ENCODE assay signal across 14 cellular contexts in genomic region chr5:172658391-172658790, GRCh38. TPM values are rescaled to one million over a fixed set of nuclear protein-coding genes. Genes with fewer than 3 reads are reported as not detected.
DNase-seq lines count a peak whose midpoint lies in the region; ATAC-seq and TF ChIP-seq lines count a peak whose summit lies in the region.
"Had no signal": no experiment of that assay in that cellular context is flagged by ENCODE, and none has a peak within 500 bp of the region (broad histone marks: within the 10 kb centered on the region; RNA-seq: fewer than 3 reads in every experiment).

No MANE protein-coding gene starts in this region.

- peak overlapping the region; percentile 71 to 98 (median 89) for H3K4me2 ChIP-seq in BLaER1 treated with 17β-estradiol and CSF1 and Interleukin-3, amounts not matched to agents 10 nM and 100 nM

- ATAC-seq in body of pancreas (no peak), lung (ENCODE audit: insufficient read depth, low FRiP score) (no peak)
- ATAC-seq: activated T-cell treated with anti-CD3 and anti-CD28 coated beads, Interleukin-2, amount 50 U/mL, for 4 hours; natural killer cell had no signal

- no peak for TF ChIP-seq POLR2A in body of pancreas (IDR thresholded peaks at IDR 0.05)

- peaks cover 47 to 71% (median 67%) of the 10 kb centered on the region in 10 experiments for H3K4me1 ChIP-seq in BLaER1 treated with 17β-estradiol and CSF1 and Interleukin-3, amounts not matched to agents 10 nM and 100 nM
- H3K4me1 ChIP-seq in body of pancreas (peaks cover 41% of the 10 kb centered on the region), lung (ENCODE audit: control insufficient read depth in 2 of 2, insufficient read depth in 2 of 2, low read length in 2 of 2) (peaks cover 10 to 24% of the 10 kb centered on the region in 2 donors), skeletal muscle tissue (ENCODE audit: control insufficient read depth in 3 of 3, insufficient read depth in 3 of 3, low read length in 3 of 3) (peaks cover 36 to 50% (median 45%) of the 10 kb centered on the region in 3 donors), HAP-1 (no peaks in the 10 kb centered on the region)

- 79% methylated on average over 8 of the region's 8 CpGs for WGBS in body of pancreas, 2 donors
- WGBS in lung, 2 donors: 53 to 55% methylated on average over 8 of the region's 8 CpGs

- peak overlapping the region in 10 of 11 experiments; percentile 7 to 77 (median 66); a peak in 19 of 22 replicates for H3K9ac ChIP-seq in BLaER1 treated with 17β-estradiol and CSF1 and Interleukin-3, amounts not matched to agents 10 nM and 100 nM
- peak overlapping the region in 1 of 3 donors; percentile 32 for H3K9ac ChIP-seq in skeletal muscle tissue (ENCODE audit: low read depth in 1 of 3, low read length in 3 of 3)

- no peak for TF ChIP-seq CTCF in body of pancreas (IDR thresholded peaks at IDR 0.05)
- TF ChIP-seq CTCF in lung (IDR thresholded peaks at IDR 0.05; ENCODE audit: control extremely low read depth, extremely low read depth): no peak

- H3K9me3 ChIP-seq in BLaER1 treated with 17β-estradiol and CSF1 and Interleukin-3, amounts not matched to agents 10 nM and 100 nM (replicated peaks in 1 of 11): peaks cover 27 to 36% (median 32%) of the 10 kb centered on the region in 11 experiments
- H3K9me3 ChIP-seq in body of pancreas: peaks cover 0 to 5% (median 0%) of the 10 kb centered on the region in 3 donors
- H3K9me3 ChIP-seq in lung (ENCODE audit: control insufficient read depth in 2 of 2, insufficient read depth in 1 of 2, low read length in 1 of 2): peaks cover 0 to 12% of the 10 kb centered on the region in 2 donors
- H3K9me3 ChIP-seq in skeletal muscle tissue (ENCODE audit: control insufficient read depth in 3 of 3, low read length in 3 of 3): peaks cover 0 to 5% (median 0%) of the 10 kb centered on the region in 3 donors
- H3K9me3 ChIP-seq in HAP-1: no peaks in the 10 kb centered on the region

- intact Hi-C loops in body of pancreas (cut with DNase I): no loop called here

- peaks cover 6 to 60% (median 36%) of the 10 kb centered on the region in 11 experiments; a peak in 21 of 22 replicates for H3K36me3 ChIP-seq in BLaER1 treated with 17β-estradiol and CSF1 and Interleukin-3, amounts not matched to agents 10 nM and 100 nM
- H3K36me3 ChIP-seq in body of pancreas (replicated peaks in 1 of 2; ENCODE audit: insufficient read depth in 1 of 2, low read depth in 2 of 2): no peaks in the 10 kb centered on the region
- H3K36me3 ChIP-seq in lung (ENCODE audit: control insufficient read depth in 2 of 2, insufficient read depth in 2 of 2, low read length in 2 of 2): no peaks in the 10 kb centered on the region
- peaks cover 0 to 3% (median 0%) of the 10 kb centered on the region in 3 donors for H3K36me3 ChIP-seq in skeletal muscle tissue (ENCODE audit: control insufficient read depth in 3 of 3, insufficient read depth in 3 of 3, low read length in 3 of 3)
- H3K36me3 ChIP-seq in HAP-1 (replicated peaks): no peaks in the 10 kb centered on the region

- in situ Hi-C loops in HAP-1 (cut with MboI; ENCODE audit: low sequenced_read_pairs): no loop called here

- no peaks in the 10 kb centered on the region for H3K27me3 ChIP-seq in BLaER1 treated with 17β-estradiol and CSF1 and Interleukin-3, amounts not matched to agents 10 nM and 100 nM
- H3K27me3 ChIP-seq in body of pancreas (no peaks in the 10 kb centered on the region), lung (ENCODE audit: control insufficient read depth, insufficient read depth) (no peaks in the 10 kb centered on the region), skeletal muscle tissue (ENCODE audit: control insufficient read depth in 3 of 3, insufficient read depth in 3 of 3, low read length in 3 of 3) (no peaks in the 10 kb centered on the region), HAP-1 (ENCODE audit: low read depth) (no peaks in the 10 kb centered on the region)
- H3K27me3 ChIP-seq: SJSA1 had no signal

- DNase-seq in body of pancreas: no peak
- no peak for DNase-seq in lung (ENCODE audit: low spot score)
- DNase-seq in activated T-cell treated with anti-CD3 and anti-CD28 coated beads, Interleukin-2, amount 50 U/mL, for 1 hour: no peak
- no peak for DNase-seq in activated naive CD4-positive, alpha-beta T cell treated with Interleukin-2 at 50 U/mL for 16 hours
- no peak for DNase-seq in Kasumi-1 (lab: John Stamatoyannopoulos, UW)
- no peak for DNase-seq in HAP-1 (ENCODE audit: low spot score in 2 of 2)
- DNase-seq: activated CD4-positive, alpha-beta T cell treated with anti-CD3 and anti-CD28 coated beads, Interleukin-2, amount 10 ng/mL, durations not matched to agents 7 days and 5 days; activated T-cell treated with anti-CD3 and anti-CD28 coated beads, Interleukin-2, amount 50 U/mL, for 4 hours; natural killer cell; NCI-H187; stimulated activated CD4-positive, alpha-beta T cell treated with anti-CD3 and anti-CD28 coated beads, Interleukin-4, amount 100 ng/mL, for 1 hour had no signal

- H4K20me1 ChIP-seq in BLaER1 treated with 17β-estradiol and CSF1 and Interleukin-3, amounts not matched to agents 10 nM and 100 nM: peaks cover 0 to 45% (median 0%) of the 10 kb centered on the region in 11 experiments; a peak in 6 of 22 replicates

- peak overlapping the region in 8 of 10 experiments; percentile 19 to 56 (median 34); a peak in 13 of 20 replicates for H3K4me3 ChIP-seq in BLaER1 treated with 17β-estradiol and CSF1 and Interleukin-3, amounts not matched to agents 10 nM and 100 nM
- no peak overlapping the region for H3K4me3 ChIP-seq in body of pancreas
- no peak overlapping the region for H3K4me3 ChIP-seq in lung
- H3K4me3 ChIP-seq in skeletal muscle tissue (ENCODE audit: low read length in 3 of 3): peak overlapping the region in 2 of 3 donors; percentile 25 to 49
- no peak overlapping the region for H3K4me3 ChIP-seq in HAP-1
- H3K4me3 ChIP-seq: SJSA1 had no signal

- H3K27ac ChIP-seq in BLaER1 treated with 17β-estradiol and CSF1 and Interleukin-3, amounts not matched to agents 10 nM and 100 nM: peak overlapping the region in 10 of 11 experiments; percentile 46 to 86 (median 80); a peak in 19 of 22 replicates
- H3K27ac ChIP-seq in body of pancreas: peak overlapping the region; percentile 57 to 76 (median 67)
- H3K27ac ChIP-seq in lung (ENCODE audit: low read depth in 1 of 2, low read length in 1 of 2): peak overlapping the region; percentile 89
- H3K27ac ChIP-seq in skeletal muscle tissue (ENCODE audit: low read depth, low read length): peak overlapping the region; percentile 62
- H3K27ac ChIP-seq: SJSA1 had no signal

RNA-seq across cellular contexts. Expression of gene NEURL1B, which starts 17.3 kb away (rescaled TPM):
- total RNA-seq in body of pancreas (10 to 100 TPM in 1 of 2 donors, 1 to 10 TPM in 1; 9.9 to 12.2 TPM), lung (10 to 100 TPM; 17.5 to 26.4 TPM), skeletal muscle tissue (23.0 TPM)
- 1 to 10 TPM; 5.1 to 6.0 TPM for polyA plus RNA-seq in lung

Comparison
In these comparisons a context has a peak if more than half of its experiments do, and no peak if none do; other contexts are left out.
1. H3K4me3 ChIP-seq: peak in BLaER1 treated with 17β-estradiol and CSF1 and Interleukin-3, amounts not matched to agents 10 nM and 100 nM (8 of 10) and skeletal muscle tissue (2 of 3); none in body of pancreas (0 of 2), lung (single experiment) and HAP-1 (single experiment).
2. Peak in every context shown above with its lines, with median percentiles within 50 percentile points of each other: H3K27ac ChIP-seq.